In genomic region chr1:36157115-36157903, GRCh38 we compare ENCODE assay signal across 8 cellular contexts. TPM values are rescaled to one million over a fixed set of nuclear protein-coding genes. Genes with fewer than 3 reads are reported as not detected.
DNase-seq lines count a peak whose midpoint lies in the region; ATAC-seq and TF ChIP-seq lines count a peak whose summit lies in the region.

No MANE protein-coding gene starts in this region.

- CTCF ChIA-PET in activated CD4-positive, alpha-beta memory T cell treated with anti-CD3 and anti-CD28 coated beads, Interleukin-2, amount 10 ng/mL, durations not matched to agents 7 days and 5 days (lab: Charles Lee): no interaction called here

- no peak for TF ChIP-seq CTCF in fibroblast of villous mesenchyme (IDR thresholded peaks at IDR 0.05; ENCODE audit: insufficient read depth, low read depth, low read length)

- H3K27ac Mint-ChIP-seq in activated CD4-positive, alpha-beta memory T cell treated with anti-CD3 and anti-CD28 coated beads, Interleukin-2, amount 10 ng/mL, durations not matched to agents 7 days and 5 days: peak overlapping the region; percentile 88

- peak overlapping the region; percentile 97 for H3K4me3 ChIP-seq in fibroblast of villous mesenchyme (ENCODE audit: low read depth, low read length)

- H3K9me3 Mint-ChIP-seq in activated CD4-positive, alpha-beta memory T cell treated with anti-CD3 and anti-CD28 coated beads, Interleukin-2, amount 10 ng/mL, durations not matched to agents 7 days and 5 days: no peaks in the 10 kb centered on the region

- H3K36me3 Mint-ChIP-seq in activated CD4-positive, alpha-beta memory T cell treated with anti-CD3 and anti-CD28 coated beads, Interleukin-2, amount 10 ng/mL, durations not matched to agents 7 days and 5 days (ENCODE audit: low read depth): peaks cover 46% of the 10 kb centered on the region

- ATAC-seq in HG02973 (IDR thresholded peaks at IDR 0.05; ENCODE audit: unreplicated experiment) (no peak), HG03439 (IDR thresholded peaks at IDR 0.05; ENCODE audit: unreplicated experiment) (no peak)

- POLR2A ChIA-PET in activated CD4-positive, alpha-beta memory T cell treated with anti-CD3 and anti-CD28 coated beads, Interleukin-2, amount 10 ng/mL, durations not matched to agents 7 days and 5 days (lab: Charles Lee): interaction anchor here (0.6 to 8.9 kb wide), 10 partner anchors 6 to 229 kb away, joined by 3 to 193 read pairs (median 6); partner anchors contain the start of genes THRAP3 and TRAPPC3

- H3K4me1 Mint-ChIP-seq in activated CD4-positive, alpha-beta memory T cell treated with anti-CD3 and anti-CD28 coated beads, Interleukin-2, amount 10 ng/mL, durations not matched to agents 7 days and 5 days: peaks cover 72% of the 10 kb centered on the region

- peak overlapping the region; percentile 88 for H3K4me3 Mint-ChIP-seq in activated CD4-positive, alpha-beta memory T cell treated with anti-CD3 and anti-CD28 coated beads, Interleukin-2, amount 10 ng/mL, durations not matched to agents 7 days and 5 days

- H3K27me3 Mint-ChIP-seq in activated CD4-positive, alpha-beta memory T cell treated with anti-CD3 and anti-CD28 coated beads, Interleukin-2, amount 10 ng/mL, durations not matched to agents 7 days and 5 days: no peaks in the 10 kb centered on the region

- DNase-seq in NCI-H2227 (lab: John Stamatoyannopoulos, UW; ENCODE audit: unreplicated experiment): peak; percentile 61
- DNase-seq in NCI-H2227 treated with DMSO at 0.1 percent for 48 hours (lab: John Stamatoyannopoulos, UW): no peak
- no peak for DNase-seq in activated CD4-positive, alpha-beta memory T cell treated with anti-CD3 and anti-CD28 coated beads, Interleukin-2, amount 10 ng/mL, durations not matched to agents 7 days and 5 days
- DNase-seq in fibroblast of villous mesenchyme (ENCODE audit: low read depth): peak; percentile 37
- DNase-seq in retina: peak; percentile 16
- no peak for DNase-seq in LoVo (ENCODE audit: low spot score)

RNA-seq across cellular contexts. Expression of gene MAP7D1, which starts 1.3 kb away (rescaled TPM):
- total RNA-seq in activated CD4-positive, alpha-beta memory T cell treated with anti-CD3 and anti-CD28 coated beads, Interleukin-2, amount 10 ng/mL, durations not matched to agents 7 days and 5 days: 100 to 1,000 TPM; 215 to 221 TPM
- 142 and 187 TPM in 2 replicates for total RNA-seq in fibroblast of villous mesenchyme

RNA-seq across cellular contexts. Expression of gene TRAPPC3, which starts 8.0 kb away (rescaled TPM):
- total RNA-seq in activated CD4-positive, alpha-beta memory T cell treated with anti-CD3 and anti-CD28 coated beads, Interleukin-2, amount 10 ng/mL, durations not matched to agents 7 days and 5 days: 10 to 100 TPM; 57.2 to 58.4 TPM
- total RNA-seq in fibroblast of villous mesenchyme: 94.6 and 102 TPM in 2 replicates

RNA-seq across cellular contexts. Expression of gene COL8A2, which starts 32.3 kb away (rescaled TPM):
- total RNA-seq in activated CD4-positive, alpha-beta memory T cell treated with anti-CD3 and anti-CD28 coated beads, Interleukin-2, amount 10 ng/mL, durations not matched to agents 7 days and 5 days: not detected
- total RNA-seq in fibroblast of villous mesenchyme: 4.7 and 6.8 TPM in 2 replicates

Comparison
In these comparisons a context has a peak if more than half of its experiments do, and no peak if none do; other contexts are left out.
1. DNase-seq: peak in NCI-H2227 (single experiment), fibroblast of villous mesenchyme (single experiment) and retina (single experiment); none in NCI-H2227 treated with DMSO at 0.1 percent for 48 hours (single experiment), activated CD4-positive, alpha-beta memory T cell treated with anti-CD3 and anti-CD28 coated beads, Interleukin-2, amount 10 ng/mL, durations not matched to agents 7 days and 5 days (single experiment) and LoVo (single experiment).